ENCODE assay signal across 17 cellular contexts in genomic region chr11:7515544-7515943, GRCh38. TPM values are rescaled to one million over a fixed set of nuclear protein-coding genes. Genes with fewer than 3 reads are reported as not detected.
DNase-seq lines count a peak whose midpoint lies in the region; ATAC-seq and TF ChIP-seq lines count a peak whose summit lies in the region.
"Had no signal": no experiment of that assay in that cellular context is flagged by ENCODE, and none has a peak within 500 bp of the region (broad histone marks: within the 10 kb centered on the region; RNA-seq: fewer than 3 reads in every experiment).

No MANE protein-coding gene starts in this region.

- H3K27ac Mint-ChIP-seq in CD8-positive, alpha-beta T cell = peak overlapping the region; percentile 90
- H3K27ac Mint-ChIP-seq in brain (peak overlapping the region in 1 of 5 experiments; percentile 15), neural crest cell (ENCODE audit: unreplicated experiment) (no peak overlapping the region)

- H3K18ac ChIP-seq in mesenchymal stem cell (ENCODE audit: low read depth in 1 of 2, low read length in 2 of 2) = no peak overlapping the region

- DNase-seq in CD8-positive, alpha-beta T cell = no peak
- DNase-seq in NAMALWA (ENCODE audit: low spot score) (peak; percentile 25), neural crest cell (ENCODE audit: low read depth, low spot score) (no peak), left lung (no peak), mesenchymal stem cell (no peak), NCI-H526 treated with DMSO at 0.1 percent for 48 hours (lab: John Stamatoyannopoulos, UW) (no peak)
- no peak for DNase-seq in effector memory CD4-positive, alpha-beta T cell
- DNase-seq: activated effector memory CD4-positive, alpha-beta T cell treated with Interleukin-2 at 50 U/mL for 16 hours; AML-193; foreskin keratinocyte; NCI-H1930; stimulated activated CD4-positive, alpha-beta T cell treated with anti-CD3 and anti-CD28 coated beads, Interleukin-15, amount 100 ng/mL, for 24 hours; T1000; testis had no signal

- no peak for ATAC-seq in CD8-positive, alpha-beta T cell
- no peak for ATAC-seq in left lung
- ATAC-seq: foreskin keratinocyte had no signal

- H3K4me1 Mint-ChIP-seq in CD8-positive, alpha-beta T cell (ENCODE audit: low read depth) = peaks cover 60% of the 10 kb centered on the region
- H3K4me1 Mint-ChIP-seq in brain (peaks cover 40% of the 10 kb centered on the region), neural crest cell (peaks cover 26% of the 10 kb centered on the region)

- H4K8ac ChIP-seq in mesenchymal stem cell (ENCODE audit: low read length) = no peak overlapping the region

- no peak overlapping the region for H2BK15ac ChIP-seq in mesenchymal stem cell (ENCODE audit: low read depth, poor library complexity, severe bottlenecking)

- no peak overlapping the region for H3K4ac ChIP-seq in mesenchymal stem cell (ENCODE audit: low read depth in 1 of 2, low read length in 2 of 2)

- H3K36me3 Mint-ChIP-seq in CD8-positive, alpha-beta T cell = peaks cover 3% of the 10 kb centered on the region
- no peaks in the 10 kb centered on the region for H3K36me3 Mint-ChIP-seq in brain
- no peaks in the 10 kb centered on the region for H3K36me3 Mint-ChIP-seq in neural crest cell (ENCODE audit: low read depth)

- no peaks in the 10 kb centered on the region for H3K36me3 ChIP-seq in CD8-positive, alpha-beta T cell (ENCODE audit: insufficient read depth, low read length)
- H3K36me3 ChIP-seq in left lung (no peaks in the 10 kb centered on the region), mesenchymal stem cell (ENCODE audit: control insufficient read depth in 1 of 2, insufficient read depth in 2 of 2, low read depth in 1 of 2, low read length in 2 of 2) (peaks cover 0 to 7% of the 10 kb centered on the region in 2 experiments)
- H3K36me3 ChIP-seq in effector memory CD4-positive, alpha-beta T cell (ENCODE audit: control insufficient read depth, insufficient read depth, low read length) = no peaks in the 10 kb centered on the region
- H3K36me3 ChIP-seq: breast epithelium had no signal

- H2BK12ac ChIP-seq in mesenchymal stem cell (ENCODE audit: low read length in 2 of 2) = no peak overlapping the region

- peaks cover 44% of the 10 kb centered on the region for H3K4me1 ChIP-seq in CD8-positive, alpha-beta T cell (ENCODE audit: insufficient read depth, low read length)
- peaks cover 9 to 40% of the 10 kb centered on the region in 2 donors for H3K4me1 ChIP-seq in left lung
- H3K4me1 ChIP-seq in mesenchymal stem cell (ENCODE audit: control insufficient read depth, insufficient read depth, low read depth, low read length) = peaks cover 12% of the 10 kb centered on the region
- peaks cover 12% of the 10 kb centered on the region for H3K4me1 ChIP-seq in effector memory CD4-positive, alpha-beta T cell (ENCODE audit: control insufficient read depth, insufficient read depth, low read length, poor library complexity, severe bottlenecking)
- H3K4me1 ChIP-seq: foreskin keratinocyte had no signal

- no peak overlapping the region for H3K4me2 ChIP-seq in mesenchymal stem cell (ENCODE audit: low read length, poor library complexity, severe bottlenecking)

- no peak overlapping the region for H2AFZ ChIP-seq in mesenchymal stem cell (ENCODE audit: low read depth, low read length)
- H2AFZ ChIP-seq: parathyroid adenoma had no signal

- no peak overlapping the region for H3K27ac ChIP-seq in CD8-positive, alpha-beta T cell (ENCODE audit: low read depth, low read length)
- no peak overlapping the region for H3K27ac ChIP-seq in left lung
- H3K27ac ChIP-seq in mesenchymal stem cell (ENCODE audit: low read length, poor library complexity, severe bottlenecking) = no peak overlapping the region
- H3K27ac ChIP-seq in effector memory CD4-positive, alpha-beta T cell (ENCODE audit: insufficient read depth, low read length, poor library complexity, severe bottlenecking) = no peak overlapping the region
- H3K27ac ChIP-seq: breast epithelium, foreskin keratinocyte, parathyroid adenoma, testis had no signal

- H3K79me1 ChIP-seq in mesenchymal stem cell (replicated peaks; ENCODE audit: low read length, poor library complexity, severe bottlenecking) = no peaks in the 10 kb centered on the region

- no peaks in the 10 kb centered on the region for H3K9me3 Mint-ChIP-seq in CD8-positive, alpha-beta T cell
- peaks cover 0 to 6% (median 3%) of the 10 kb centered on the region in 5 experiments for H3K9me3 Mint-ChIP-seq in brain
- peaks cover 3% of the 10 kb centered on the region for H3K9me3 Mint-ChIP-seq in neural crest cell

- no peak overlapping the region for H3K14ac ChIP-seq in mesenchymal stem cell (ENCODE audit: low read length in 2 of 2)

- intact Hi-C loops in CD8-positive, alpha-beta T cell (cut with DNase I, micrococcal nuclease) = loop anchor here (10.0 kb wide), 3 partner anchors 1101 to 1281 kb away; partner anchors contain the start of genes APBB1 (in 1 of the 2), CNGA4 (in 1 of the 2), FHIP1B (in 1 of the 2) and RPL27A (in 1 of the 2)
- intact Hi-C loops in left lung (cut with DNase I) = no loop called here

- no peak overlapping the region for H2BK5ac ChIP-seq in mesenchymal stem cell (ENCODE audit: low read depth, low read length, poor library complexity, severe bottlenecking)

- TF ChIP-seq CTCF in CD8-positive, alpha-beta T cell (IDR thresholded peaks at IDR 0.05) = no peak
- TF ChIP-seq CTCF in brain (conservative IDR thresholded peaks at IDR 0.05) = no peak
- TF ChIP-seq CTCF in neural crest cell (conservative IDR thresholded peaks at IDR 0.05) = no peak
- TF ChIP-seq CTCF in left lung (IDR thresholded peaks at IDR 0.05) = no peak

- H4K91ac ChIP-seq in mesenchymal stem cell (ENCODE audit: low read length) = no peak overlapping the region

- no peak overlapping the region for H2BK120ac ChIP-seq in mesenchymal stem cell (ENCODE audit: low read depth, low read length)

- H3K9ac ChIP-seq in mesenchymal stem cell (ENCODE audit: low read length) = no peak overlapping the region
- H3K9ac ChIP-seq: parathyroid adenoma had no signal

- H3K23ac ChIP-seq in mesenchymal stem cell (ENCODE audit: low read length in 2 of 2) = no peak overlapping the region

- H3K27me3 ChIP-seq in CD8-positive, alpha-beta T cell (ENCODE audit: insufficient read depth, low read length) = no peaks in the 10 kb centered on the region
- peaks cover 0 to 21% of the 10 kb centered on the region in 2 donors for H3K27me3 ChIP-seq in left lung
- peaks cover 0 to 23% of the 10 kb centered on the region in 2 experiments for H3K27me3 ChIP-seq in mesenchymal stem cell (ENCODE audit: control insufficient read depth in 1 of 2, insufficient read depth in 1 of 2, low read length in 2 of 2)
- no peaks in the 10 kb centered on the region for H3K27me3 ChIP-seq in effector memory CD4-positive, alpha-beta T cell (replicated peaks; ENCODE audit: control insufficient read depth, insufficient read depth, low read length, poor library complexity, severe bottlenecking)
- H3K27me3 ChIP-seq: breast epithelium, testis had no signal

- no peak overlapping the region for H2AK5ac ChIP-seq in mesenchymal stem cell (ENCODE audit: low read length, severe bottlenecking)

- H3K4me3 ChIP-seq in CD8-positive, alpha-beta T cell (ENCODE audit: low read depth, low read length) = no peak overlapping the region
- H3K4me3 ChIP-seq in left lung (no peak overlapping the region), mesenchymal stem cell (ENCODE audit: insufficient read depth in 1 of 2, low read depth in 1 of 2, low read length in 2 of 2) (no peak overlapping the region)
- H3K4me3 ChIP-seq in effector memory CD4-positive, alpha-beta T cell (ENCODE audit: insufficient read depth, low read depth, low read length, poor library complexity, severe bottlenecking) = no peak overlapping the region
- H3K4me3 ChIP-seq: breast epithelium, testis had no signal

- H3K27me3 Mint-ChIP-seq in CD8-positive, alpha-beta T cell (ENCODE audit: low read depth) = no peaks in the 10 kb centered on the region
- H3K27me3 Mint-ChIP-seq in brain (peaks cover 60% of the 10 kb centered on the region), neural crest cell (ENCODE audit: low read depth) (peaks cover 43% of the 10 kb centered on the region)

- no peaks in the 10 kb centered on the region for H3K9me3 ChIP-seq in CD8-positive, alpha-beta T cell (ENCODE audit: low read length)
- H3K9me3 ChIP-seq in left lung = no peaks in the 10 kb centered on the region
- H3K9me3 ChIP-seq in mesenchymal stem cell (ENCODE audit: control insufficient read depth, low read length) = no peaks in the 10 kb centered on the region
- no peaks in the 10 kb centered on the region for H3K9me3 ChIP-seq in effector memory CD4-positive, alpha-beta T cell (ENCODE audit: control insufficient read depth, low read length)
- H3K9me3 ChIP-seq: breast epithelium, testis had no signal

- CTCF ChIA-PET in CD8-positive, alpha-beta T cell (lab: Charles Lee) = interaction anchor here (1.0 to 1.6 kb wide), 3 partner anchors 23 to 66 kb away, joined by 3 to 5 read pairs (median 3); no protein-coding TSS in a partner anchor

- POLR2A ChIA-PET in CD8-positive, alpha-beta T cell (lab: Charles Lee) = interaction anchor here (0.7 kb wide), 1 partner anchor 21 kb away, joined by 3 read pairs; no protein-coding TSS in a partner anchor

- H3K4me3 Mint-ChIP-seq in CD8-positive, alpha-beta T cell = peak overlapping the region; percentile 33
- peak overlapping the region; percentile 68 to 96 (median 91) for H3K4me3 Mint-ChIP-seq in brain
- H3K4me3 Mint-ChIP-seq in neural crest cell = peak overlapping the region; percentile 9

RNA-seq across cellular contexts. Expression of gene PPFIBP2, which starts 1.7 kb away (rescaled TPM):
- 10 to 100 TPM; 21.6 to 26.7 TPM for total RNA-seq in CD8-positive, alpha-beta T cell
- 13.1 TPM for polyA plus RNA-seq in brain (ENCODE audit: insufficient read depth, low read depth, low replicate concordance)
- total RNA-seq in neural crest cell (10.1 and 11.6 TPM in 2 replicates), left lung (10 to 100 TPM; 18.7 to 20.1 TPM)
- polyA plus RNA-seq in mesenchymal stem cell (2013, experiment 1 of 2) = 8.9 TPM
- 9.6 TPM for polyA plus RNA-seq in mesenchymal stem cell (2013, experiment 2 of 2)

RNA-seq across cellular contexts. Expression of gene OLFML1, which starts 30.2 kb away (rescaled TPM):
- total RNA-seq in CD8-positive, alpha-beta T cell = not detected
- polyA plus RNA-seq in brain (ENCODE audit: insufficient read depth, low read depth, low replicate concordance) = 2.3 TPM
- total RNA-seq in neural crest cell = 0.84 and 1.1 TPM in 2 replicates
- total RNA-seq in left lung = 10 to 100 TPM; 28.8 to 44.2 TPM
- 1.3 TPM for polyA plus RNA-seq in mesenchymal stem cell (2013, experiment 1 of 2)
- 1.2 TPM for polyA plus RNA-seq in mesenchymal stem cell (2013, experiment 2 of 2)
- total RNA-seq: foreskin keratinocyte had no signal
- polyA plus RNA-seq: foreskin keratinocyte had no signal

Comparison
In these comparisons a context has a peak if more than half of its experiments do, and no peak if none do; other contexts are left out.
1. H3K4me3 Mint-ChIP-seq: peak in every context shown above with its lines; median percentile 91 in brain; 33 in CD8-positive, alpha-beta T cell; 9 in neural crest cell.
2. RNA of gene OLFML1, which starts 30.2 kb away (total RNA-seq): 28.8 to 44.2 TPM in left lung; 0.84 to 1.1 TPM in neural crest cell and not detected in CD8-positive, alpha-beta T cell; every median in the first group is over 10 times any median in the second.
3. intact Hi-C loops: an anchor here in CD8-positive, alpha-beta T cell (10.0 kb wide); none called in left lung.